ENCODE assay signal across 17 cellular contexts in the genomic region with DNA sequence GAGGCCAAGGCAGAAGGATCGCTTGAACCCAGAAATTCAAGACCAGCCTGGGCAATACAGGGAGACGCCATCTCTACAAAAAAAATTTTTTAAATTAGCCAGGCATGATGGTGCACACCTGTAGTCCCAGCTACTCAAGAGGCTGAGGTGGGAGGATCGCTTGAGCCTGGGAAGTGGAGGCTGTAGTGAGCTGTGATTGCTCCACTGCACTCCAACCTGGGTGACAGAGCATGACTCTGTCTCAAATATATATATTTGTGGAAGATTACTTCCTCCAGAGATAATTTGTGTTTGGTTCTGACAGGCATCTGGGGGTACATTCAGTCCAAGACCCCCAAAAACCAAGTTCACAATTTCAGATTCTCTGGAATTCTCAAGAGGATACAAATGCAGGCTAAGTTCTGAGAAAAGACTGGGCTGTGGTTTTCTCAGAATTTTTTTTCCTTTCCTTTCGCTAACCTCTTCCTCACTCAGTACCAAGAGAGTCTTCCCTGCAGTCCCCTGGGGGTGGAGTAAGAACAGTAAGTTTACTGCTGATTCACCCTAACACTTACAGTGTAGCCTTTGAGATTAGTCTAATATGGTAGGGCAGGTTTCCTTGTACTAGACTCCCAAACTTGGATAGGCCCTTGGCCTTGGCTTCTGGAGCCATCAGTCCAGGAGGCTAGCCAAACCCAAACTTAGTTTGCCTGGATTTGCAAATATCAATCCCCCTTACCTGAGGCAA. TPM values are rescaled to one million over a fixed set of nuclear protein-coding genes. Genes with fewer than 3 reads are reported as not detected.
DNase-seq lines count a peak whose midpoint lies in the region; ATAC-seq, FAIRE-seq and TF ChIP-seq lines count a peak whose summit lies in the region.
"Had no signal": no experiment of that assay in that cellular context is flagged by ENCODE, and none has a peak within 500 bp of the region (broad histone marks: within the 10 kb centered on the region; RNA-seq: fewer than 3 reads in every experiment).

No MANE protein-coding gene starts in this region.

- H3K36me3 ChIP-seq in K562 (ENCODE audit: control insufficient read depth, insufficient read depth, low read length) (no peaks in the 10 kb centered on the region), small intestine (ENCODE audit: control insufficient read depth in 2 of 2, insufficient read depth in 2 of 2, low read length in 2 of 2) (peaks cover 0 to 19% of the 10 kb centered on the region in 2 donors)

- H3K27ac Mint-ChIP-seq in activated CD4-positive, alpha-beta T cell treated with anti-CD3 and anti-CD28 coated beads for 36 hours: no peak overlapping the region
- peak overlapping the region; percentile 81 for H3K27ac Mint-ChIP-seq in T-helper 1 cell treated with Interleukin-12 subunit alpha and Interleukin-12 subunit beta and Interleukin-4 antibody, amounts not matched to agents 30 μg/mL and 1 μg/mL, for 36 hours
- H3K27ac Mint-ChIP-seq in MCF 10A (ENCODE audit: low read depth, unreplicated experiment): no peak overlapping the region

- intact Hi-C loops in activated CD4-positive, alpha-beta T cell treated with anti-CD3 and anti-CD28 coated beads for 36 hours (cut with DNase I, micrococcal nuclease): no loop called here
- intact Hi-C loops in K562 (cut with micrococcal nuclease): no loop called here
- intact Hi-C loops in MCF 10A (cut with micrococcal nuclease): no loop called here

- H3K27ac ChIP-seq in K562 (ENCODE audit: extremely low read depth, low read depth, low read length) (peak overlapping the region; percentile 75), small intestine (ENCODE audit: low read depth in 1 of 2, low read length in 1 of 2) (no peak overlapping the region)
- H3K27ac ChIP-seq: hepatocyte, tibial artery had no signal

- POLR2A ChIA-PET in activated CD4-positive, alpha-beta T cell treated with anti-CD3 and anti-CD28 coated beads for 36 hours (lab: Charles Lee): no interaction called here
- POLR2A ChIA-PET in K562 (lab: Yijun Ruan, JAX) (no interaction called here), MCF 10A (lab: Yijun Ruan, JAX) (no interaction called here)

- peaks cover 12% of the 10 kb centered on the region for H3K4me1 Mint-ChIP-seq in activated CD4-positive, alpha-beta T cell treated with anti-CD3 and anti-CD28 coated beads for 36 hours
- peaks cover 39% of the 10 kb centered on the region for H3K4me1 Mint-ChIP-seq in T-helper 1 cell treated with Interleukin-12 subunit alpha and Interleukin-12 subunit beta and Interleukin-4 antibody, amounts not matched to agents 30 μg/mL and 1 μg/mL, for 36 hours (ENCODE audit: low read depth)
- H3K4me1 Mint-ChIP-seq in MCF 10A (ENCODE audit: insufficient read depth, unreplicated experiment): no peaks in the 10 kb centered on the region

- H3K4me1 ChIP-seq in K562 (replicated peaks in 1 of 2; ENCODE audit: control insufficient read depth in 2 of 2, insufficient read depth in 2 of 2, low read length in 2 of 2) (peaks cover 3 to 10% of the 10 kb centered on the region in 2 experiments; a peak in 3 of 5 replicates), small intestine (ENCODE audit: control insufficient read depth in 2 of 2, insufficient read depth in 1 of 2, low read depth in 1 of 2, low read length in 1 of 2) (no peaks in the 10 kb centered on the region)
- H3K4me1 ChIP-seq: tibial artery had no signal

- H3K9me3 ChIP-seq in K562 (replicated peaks; ENCODE audit: control insufficient read depth, insufficient read depth, low read depth, low read length) (no peaks in the 10 kb centered on the region), small intestine (ENCODE audit: control insufficient read depth, low read depth) (no peaks in the 10 kb centered on the region)
- H3K9me3 ChIP-seq: tibial artery had no signal

- CTCF ChIA-PET in activated CD4-positive, alpha-beta T cell treated with anti-CD3 and anti-CD28 coated beads for 36 hours (lab: Charles Lee): interaction anchor here (0.6 to 0.7 kb wide), 2 partner anchors 13 to 249 kb away, joined by 3 read pairs; no protein-coding TSS in a partner anchor
- CTCF ChIA-PET in K562 (lab: Yijun Ruan, JAX; ENCODE audit: low intra/inter-chr PET ratio): no interaction called here
- CTCF ChIA-PET in MCF 10A (lab: Yijun Ruan, JAX): no interaction called here

- 33% methylated on average over 4 of the region's 4 CpGs for WGBS in K562 (ENCODE audit: insufficient coverage, low coverage, missing lambda C conversion rate)
- 86 to 92% (median 88%) methylated on average over 4 of the region's 4 CpGs for WGBS in small intestine, 3 donors

- peak; percentile 97 for ATAC-seq in activated CD4-positive, alpha-beta T cell treated with anti-CD3 and anti-CD28 coated beads for 36 hours
- ATAC-seq in K562 (peak; percentile 100), GM19023 (IDR thresholded peaks at IDR 0.05; ENCODE audit: unreplicated experiment) (no peak), HG03565 (IDR thresholded peaks at IDR 0.05; ENCODE audit: unreplicated experiment) (no peak)

- H3K36me3 Mint-ChIP-seq in activated CD4-positive, alpha-beta T cell treated with anti-CD3 and anti-CD28 coated beads for 36 hours (ENCODE audit: low read depth): peaks cover 23% of the 10 kb centered on the region
- peaks cover 67% of the 10 kb centered on the region for H3K36me3 Mint-ChIP-seq in T-helper 1 cell treated with Interleukin-12 subunit alpha and Interleukin-12 subunit beta and Interleukin-4 antibody, amounts not matched to agents 30 μg/mL and 1 μg/mL, for 36 hours (ENCODE audit: low read depth)
- H3K36me3 Mint-ChIP-seq in MCF 10A (ENCODE audit: insufficient read depth, unreplicated experiment): no peaks in the 10 kb centered on the region

- H3K9ac ChIP-seq in K562 (ENCODE audit: insufficient read depth in 1 of 2, low read depth in 2 of 2, low read length in 2 of 2): peak overlapping the region in 1 of 2 experiments; percentile 28; a peak in 1 of 4 replicates

- H3K4me2 ChIP-seq in K562 (ENCODE audit: insufficient read depth, low read length): peak overlapping the region; percentile 57
- H3K4me2 ChIP-seq: hepatocyte had no signal

- H3K9me1 ChIP-seq in K562 (ENCODE audit: control insufficient read depth, insufficient read depth, low read length): no peaks in the 10 kb centered on the region

- TF ChIP-seq CTCF in K562 (IDR thresholded peaks at IDR 0.05 in 2 of 3, conservative IDR thresholded peaks at IDR 0.05 in 1 of 3; ENCODE audit: insufficient read depth in 2 of 3, low read depth in 1 of 3, low read length in 3 of 3): no peak
- TF ChIP-seq CTCF in MCF 10A (IDR thresholded peaks at IDR 0.05; ENCODE audit: unreplicated experiment): no peak

- no peaks in the 10 kb centered on the region for H3K27me3 Mint-ChIP-seq in activated CD4-positive, alpha-beta T cell treated with anti-CD3 and anti-CD28 coated beads for 36 hours
- no peaks in the 10 kb centered on the region for H3K27me3 Mint-ChIP-seq in T-helper 1 cell treated with Interleukin-12 subunit alpha and Interleukin-12 subunit beta and Interleukin-4 antibody, amounts not matched to agents 30 μg/mL and 1 μg/mL, for 36 hours (ENCODE audit: low read depth)
- peaks cover 16% of the 10 kb centered on the region for H3K27me3 Mint-ChIP-seq in MCF 10A (ENCODE audit: insufficient read depth, unreplicated experiment)

- H3K4me3 Mint-ChIP-seq in activated CD4-positive, alpha-beta T cell treated with anti-CD3 and anti-CD28 coated beads for 36 hours: no peak overlapping the region
- peak overlapping the region; percentile 67 for H3K4me3 Mint-ChIP-seq in T-helper 1 cell treated with Interleukin-12 subunit alpha and Interleukin-12 subunit beta and Interleukin-4 antibody, amounts not matched to agents 30 μg/mL and 1 μg/mL, for 36 hours
- no peak overlapping the region for H3K4me3 Mint-ChIP-seq in MCF 10A (ENCODE audit: unreplicated experiment)

- no peak for TF ChIP-seq POLR2A in K562 (conservative IDR thresholded peaks at IDR 0.05)

- no peaks in the 10 kb centered on the region for H3K27me3 ChIP-seq in K562 (ENCODE audit: control insufficient read depth in 2 of 2, insufficient read depth in 2 of 2, low read length in 2 of 2)
- no peaks in the 10 kb centered on the region for H3K27me3 ChIP-seq in small intestine (ENCODE audit: control insufficient read depth in 2 of 2, insufficient read depth in 2 of 2, low read length in 2 of 2)
- H3K27me3 ChIP-seq: hepatocyte, tibial artery had no signal

- BruUV-seq in K562 (replicated peaks; lab: Mats Ljungman, UMichigan): no TSS peak
- BruUV-seq in MCF 10A (replicated peaks; lab: Mats Ljungman, UMichigan): no TSS peak

- peak; percentile 90 for FAIRE-seq in K562 (lab: Jason Lieb, UNC)
- FAIRE-seq in small intestine (lab: Jason Lieb, UNC): no peak
- FAIRE-seq: endometrium had no signal

- DNase-seq in activated CD4-positive, alpha-beta T cell treated with anti-CD3 and anti-CD28 coated beads for 36 hours: no peak
- DNase-seq in activated CD4-positive, alpha-beta T cell treated with anti-CD3 and anti-CD28 coated beads for 4 hours: no peak
- DNase-seq in K562 (ENCODE audit: extremely low read depth in 1 of 4, low spot score in 3 of 4) (peak; percentile 42 to 85 (median 62)), small intestine (peak; percentile 23), MCF 10A (ENCODE audit: unreplicated experiment) (no peak)
- DNase-seq: activated CD4-positive, CD25-positive, alpha-beta regulatory T cell treated with anti-CD3 and anti-CD28 coated beads, Interleukin-2, amount 50 U/mL, for 72 hours; anterior cingulate cortex; DMS79 treated with DMSO at 0.1 percent for 48 hours; mesendoderm; NCI-H345; tibial artery had no signal

- H4K20me1 ChIP-seq in K562 (replicated peaks; ENCODE audit: control insufficient read depth, insufficient read depth, low read length): no peaks in the 10 kb centered on the region

- peak overlapping the region; percentile 77 for H2AFZ ChIP-seq in K562 (ENCODE audit: low read depth, low read length)
- H2AFZ ChIP-seq: hepatocyte had no signal

- H3K9me3 Mint-ChIP-seq in activated CD4-positive, alpha-beta T cell treated with anti-CD3 and anti-CD28 coated beads for 36 hours (ENCODE audit: low read depth): no peaks in the 10 kb centered on the region
- no peaks in the 10 kb centered on the region for H3K9me3 Mint-ChIP-seq in T-helper 1 cell treated with Interleukin-12 subunit alpha and Interleukin-12 subunit beta and Interleukin-4 antibody, amounts not matched to agents 30 μg/mL and 1 μg/mL, for 36 hours
- H3K9me3 Mint-ChIP-seq in MCF 10A (ENCODE audit: unreplicated experiment): no peaks in the 10 kb centered on the region

- no peak; the same call in 1 of the 2 replicates for TF ChIP-seq EP300 in K562 (IDR thresholded peaks at IDR 0.05; ENCODE audit: low read length)

- in situ Hi-C loops in K562 (cut with MboI): no loop called here

- peak in 1 of 2 experiments; percentile 36; a peak in 2 of 4 replicates for TF ChIP-seq RAD21 in K562 (CRISPR knock-in tag; conservative IDR thresholded peaks at IDR 0.05 in 1 of 2, IDR thresholded peaks at IDR 0.05 in 1 of 2)

- no peak overlapping the region for H3K4me3 ChIP-seq in K562
- no peak overlapping the region for H3K4me3 ChIP-seq in small intestine (ENCODE audit: low read depth in 1 of 2, low read length in 2 of 2)
- H3K4me3 ChIP-seq: hepatocyte, tibial artery had no signal

- H3K79me2 ChIP-seq in K562 (ENCODE audit: control insufficient read depth, insufficient read depth, low read length): no peaks in the 10 kb centered on the region
- H3K79me2 ChIP-seq: hepatocyte had no signal

RNA-seq across cellular contexts. Expression of a gene that starts 15.1 kb away (rescaled TPM):
- 10 to 100 TPM; 17.7 to 18.5 TPM for total RNA-seq in activated CD4-positive, alpha-beta T cell treated with anti-CD3 and anti-CD28 coated beads for 36 hours
- total RNA-seq in K562 (2011; cell fraction: chromatin; rRNA removed; ENCODE audit: low replicate concordance): 38.1 and 46.5 TPM in 2 replicates
- total RNA-seq in K562 (2011; cell fraction: nucleolus; rRNA removed): 16.2 and 17.1 TPM in 2 replicates
- 31.9 and 49.0 TPM in 2 replicates for total RNA-seq in K562 (2011; cell fraction: nucleoplasm; rRNA removed)
- total RNA-seq in K562 (2014; rRNA removed): 1.8 and 2.3 TPM in 2 replicates
- 2.6 and 2.8 TPM in 2 replicates for total RNA-seq in K562 (2014; rRNA removed; fragmentation: Illumina TruSeq; extraction: Trizol)
- 2.1 TPM in 2 replicates for total RNA-seq in K562 (2015; rRNA removed; fragmentation: Illumina TruSeq; extraction: Trizol)
- 1.5 and 2.1 TPM in 2 replicates for total RNA-seq in K562 (2021)
- 5.3 and 6.1 TPM in 2 replicates for polyA plus RNA-seq in K562 (2011; rRNA removed)
- polyA plus RNA-seq in K562 (2011; cell fraction: cytosol; rRNA removed): 1.2 and 1.8 TPM in 2 replicates
- 30.6 and 32.1 TPM in 2 replicates for polyA plus RNA-seq in K562 (2011; cell fraction: nucleus; rRNA removed)
- 3.0 and 12.4 TPM in 2 replicates for polyA plus RNA-seq in K562 (2012)
- 2.2 and 3.0 TPM in 2 replicates for polyA plus RNA-seq in K562 (2014; fragmentation: Illumina TruSeq; extraction: Trizol)
- under 1 TPM; 0.49 to 0.95 TPM for polyA plus RNA-seq in K562 (2014; fragmentation: Nextera tagmentation; extraction: Ambion mirVana)
- 3.2 and 4.6 TPM in 2 replicates for polyA plus RNA-seq in K562 (2014; rRNA removed)
- 2.2 and 4.8 TPM in 2 replicates for polyA minus RNA-seq in K562 (2011; rRNA and poly(A)+ RNA removed)
- polyA minus RNA-seq in K562 (2011; cell fraction: cytosol; rRNA and poly(A)+ RNA removed): 0.73 TPM in 1 of 2 replicates, not detected in the other
- polyA minus RNA-seq in K562 (2011; cell fraction: nucleus; rRNA and poly(A)+ RNA removed): 4.2 and 5.3 TPM in 2 replicates
- 100 to 1,000 TPM; 121 to 255 (median 209) TPM for polyA plus RNA-seq in small intestine
- 1.4 and 5.0 TPM in 2 replicates for total RNA-seq in MCF 10A (2022)

RNA-seq across cellular contexts. Expression of a gene that starts 24.1 kb away (rescaled TPM):
- 10 to 100 TPM; 46.8 to 64.9 TPM for total RNA-seq in activated CD4-positive, alpha-beta T cell treated with anti-CD3 and anti-CD28 coated beads for 36 hours
- 30.8 and 69.1 TPM in 2 replicates for total RNA-seq in K562 (2011; cell fraction: chromatin; rRNA removed; ENCODE audit: low replicate concordance)
- 46.8 and 47.9 TPM in 2 replicates for total RNA-seq in K562 (2011; cell fraction: nucleolus; rRNA removed)
- total RNA-seq in K562 (2011; cell fraction: nucleoplasm; rRNA removed): 44.6 and 60.4 TPM in 2 replicates
- total RNA-seq in K562 (2014; rRNA removed) (21.6 and 30.7 TPM in 2 replicates), K562 (2014; rRNA removed; fragmentation: Illumina TruSeq; extraction: Trizol) (27.1 and 27.7 TPM in 2 replicates), K562 (2015; rRNA removed; fragmentation: Illumina TruSeq; extraction: Trizol) (34.2 and 36.9 TPM in 2 replicates), K562 (2021) (16.9 and 23.8 TPM in 2 replicates), MCF 10A (2022) (14.7 and 17.0 TPM in 2 replicates)
- polyA plus RNA-seq in K562 (2011; rRNA removed) (38.2 and 57.4 TPM in 2 replicates), K562 (2014; fragmentation: Illumina TruSeq; extraction: Trizol) (26.7 and 32.9 TPM in 2 replicates), K562 (2014; fragmentation: Nextera tagmentation; extraction: Ambion mirVana) (1 to 10 TPM; 2.7 to 4.6 TPM), K562 (2014; rRNA removed) (29.5 and 31.9 TPM in 2 replicates), small intestine (10 to 100 TPM; 60.7 to 72.5 (median 71.6) TPM)
- polyA plus RNA-seq in K562 (2011; cell fraction: cytosol; rRNA removed): 46.5 and 67.4 TPM in 2 replicates
- polyA plus RNA-seq in K562 (2011; cell fraction: nucleus; rRNA removed): 37.3 and 55.5 TPM in 2 replicates
- 29.5 and 36.7 TPM in 2 replicates for polyA plus RNA-seq in K562 (2012)
- 11.7 and 20.6 TPM in 2 replicates for polyA minus RNA-seq in K562 (2011; rRNA and poly(A)+ RNA removed)
- 7.9 and 24.2 TPM in 2 replicates for polyA minus RNA-seq in K562 (2011; cell fraction: cytosol; rRNA and poly(A)+ RNA removed)
- polyA minus RNA-seq in K562 (2011; cell fraction: nucleus; rRNA and poly(A)+ RNA removed): 13.4 and 18.8 TPM in 2 replicates

RNA-seq across cellular contexts. Expression of a gene that starts 24.2 kb away (rescaled TPM):
- total RNA-seq in activated CD4-positive, alpha-beta T cell treated with anti-CD3 and anti-CD28 coated beads for 36 hours: not detected
- not detected in 2 replicates for total RNA-seq in K562 (2011; cell fraction: chromatin; rRNA removed; ENCODE audit: low replicate concordance)
- not detected in 2 replicates for total RNA-seq in K562 (2011; cell fraction: nucleolus; rRNA removed)
- not detected in 2 replicates for total RNA-seq in K562 (2011; cell fraction: nucleoplasm; rRNA removed)
- total RNA-seq in K562 (2014; rRNA removed): not detected in 2 replicates
- not detected in 2 replicates for total RNA-seq in K562 (2014; rRNA removed; fragmentation: Illumina TruSeq; extraction: Trizol)
- not detected in 2 replicates for total RNA-seq in K562 (2015; rRNA removed; fragmentation: Illumina TruSeq; extraction: Trizol)
- not detected in 2 replicates for total RNA-seq in K562 (2021)
- polyA plus RNA-seq in K562 (2011; rRNA removed): not detected in 2 replicates
- polyA plus RNA-seq in K562 (2011; cell fraction: cytosol; rRNA removed): not detected in 2 replicates
- polyA plus RNA-seq in K562 (2011; cell fraction: nucleus; rRNA removed): not detected in 2 replicates
- not detected in 2 replicates for polyA plus RNA-seq in K562 (2012)
- polyA plus RNA-seq in K562 (2014; fragmentation: Illumina TruSeq; extraction: Trizol): not detected in 2 replicates
- not detected for polyA plus RNA-seq in K562 (2014; fragmentation: Nextera tagmentation; extraction: Ambion mirVana)
- polyA plus RNA-seq in K562 (2014; rRNA removed): not detected in 2 replicates
- not detected in 2 replicates for polyA minus RNA-seq in K562 (2011; rRNA and poly(A)+ RNA removed)
- not detected in 2 replicates for polyA minus RNA-seq in K562 (2011; cell fraction: cytosol; rRNA and poly(A)+ RNA removed)
- not detected in 2 replicates for polyA minus RNA-seq in K562 (2011; cell fraction: nucleus; rRNA and poly(A)+ RNA removed)
- not detected for polyA plus RNA-seq in small intestine
- not detected in 2 replicates for total RNA-seq in MCF 10A (2022)
- total RNA-seq: A673 had no signal
- polyA plus RNA-seq: hepatocyte had no signal

RNA-seq across cellular contexts. Expression of a gene that starts 35.3 kb away (rescaled TPM):
- total RNA-seq in activated CD4-positive, alpha-beta T cell treated with anti-CD3 and anti-CD28 coated beads for 36 hours: under 1 TPM; 0.19 to 0.34 TPM
- total RNA-seq in K562 (2011; cell fraction: chromatin; rRNA removed; ENCODE audit: low replicate concordance): not detected in 2 replicates
- not detected in 2 replicates for total RNA-seq in K562 (2011; cell fraction: nucleolus; rRNA removed)
- total RNA-seq in K562 (2011; cell fraction: nucleoplasm; rRNA removed): not detected in 2 replicates
- total RNA-seq in K562 (2014; rRNA removed) (not detected in 2 replicates), K562 (2014; rRNA removed; fragmentation: Illumina TruSeq; extraction: Trizol) (not detected in 2 replicates), K562 (2015; rRNA removed; fragmentation: Illumina TruSeq; extraction: Trizol) (not detected in 2 replicates), K562 (2021) (not detected in 2 replicates), MCF 10A (2022) (not detected in 2 replicates)
- polyA plus RNA-seq in K562 (2011; rRNA removed) (not detected in 2 replicates), K562 (2014; fragmentation: Illumina TruSeq; extraction: Trizol) (not detected in 2 replicates), K562 (2014; fragmentation: Nextera tagmentation; extraction: Ambion mirVana) (not detected), K562 (2014; rRNA removed) (not detected in 2 replicates), small intestine (not detected)
- not detected in 2 replicates for polyA plus RNA-seq in K562 (2011; cell fraction: cytosol; rRNA removed)
- not detected in 2 replicates for polyA plus RNA-seq in K562 (2011; cell fraction: nucleus; rRNA removed)
- polyA plus RNA-seq in K562 (2012): not detected in 2 replicates
- not detected in 2 replicates for polyA minus RNA-seq in K562 (2011; rRNA and poly(A)+ RNA removed)
- polyA minus RNA-seq in K562 (2011; cell fraction: cytosol; rRNA and poly(A)+ RNA removed): not detected in 2 replicates
- polyA minus RNA-seq in K562 (2011; cell fraction: nucleus; rRNA and poly(A)+ RNA removed): not detected in 2 replicates
- total RNA-seq: A673, hepatocyte had no signal
- polyA plus RNA-seq: hepatocyte had no signal

RNA-seq across cellular contexts. Expression of a gene that starts 39.2 kb away (rescaled TPM):
- total RNA-seq in activated CD4-positive, alpha-beta T cell treated with anti-CD3 and anti-CD28 coated beads for 36 hours: 10 to 100 TPM; 37.6 to 50.4 TPM
- total RNA-seq in K562 (2011; cell fraction: chromatin; rRNA removed; ENCODE audit: low replicate concordance): 0.74 and 0.79 TPM in 2 replicates
- total RNA-seq in K562 (2011; cell fraction: nucleolus; rRNA removed): 0.17 and 0.39 TPM in 2 replicates
- total RNA-seq in K562 (2011; cell fraction: nucleoplasm; rRNA removed): 0.51 and 0.61 TPM in 2 replicates
- total RNA-seq in K562 (2014; rRNA removed): 0.32 and 0.65 TPM in 2 replicates
- total RNA-seq in K562 (2014; rRNA removed; fragmentation: Illumina TruSeq; extraction: Trizol): 0.62 and 0.89 TPM in 2 replicates
- total RNA-seq in K562 (2015; rRNA removed; fragmentation: Illumina TruSeq; extraction: Trizol): 0.72 TPM in 2 replicates
- 1.1 and 1.6 TPM in 2 replicates for total RNA-seq in K562 (2021)
- polyA plus RNA-seq in K562 (2011; rRNA removed): 0.63 TPM in 1 of 2 replicates, not detected in the other
- polyA plus RNA-seq in K562 (2011; cell fraction: cytosol; rRNA removed): 0.04 and 0.43 TPM in 2 replicates
- 0.15 and 0.55 TPM in 2 replicates for polyA plus RNA-seq in K562 (2011; cell fraction: nucleus; rRNA removed)
- 0.18 and 0.36 TPM in 2 replicates for polyA plus RNA-seq in K562 (2012)
- polyA plus RNA-seq in K562 (2014; fragmentation: Illumina TruSeq; extraction: Trizol): 0.62 and 0.83 TPM in 2 replicates
- polyA plus RNA-seq in K562 (2014; fragmentation: Nextera tagmentation; extraction: Ambion mirVana): under 1 TPM; 0.06 to 0.17 TPM
- 0.23 and 0.69 TPM in 2 replicates for polyA plus RNA-seq in K562 (2014; rRNA removed)
- 0.09 and 2.9 TPM in 2 replicates for polyA minus RNA-seq in K562 (2011; rRNA and poly(A)+ RNA removed)
- 2.5 TPM in 1 of 2 replicates, not detected in the other for polyA minus RNA-seq in K562 (2011; cell fraction: cytosol; rRNA and poly(A)+ RNA removed)
- polyA minus RNA-seq in K562 (2011; cell fraction: nucleus; rRNA and poly(A)+ RNA removed): 0.54 TPM in 1 of 2 replicates, not detected in the other
- polyA plus RNA-seq in small intestine: 1 to 10 TPM in 2 of 3 donors, under 1 TPM in 1; 0.67 to 1.6 (median 1.4) TPM
- not detected in 2 replicates for total RNA-seq in MCF 10A (2022)
- total RNA-seq: A673 had no signal
- polyA plus RNA-seq: hepatocyte had no signal

Comparison
In these comparisons a context has a peak if more than half of its experiments do, and no peak if none do; other contexts are left out.
1. ATAC-seq: peak in activated CD4-positive, alpha-beta T cell treated with anti-CD3 and anti-CD28 coated beads for 36 hours (single experiment) and K562 (single experiment); none in GM19023 (single experiment) and HG03565 (single experiment).
2. DNase-seq: peak in K562 (4 of 4) and small intestine (single experiment); none in activated CD4-positive, alpha-beta T cell treated with anti-CD3 and anti-CD28 coated beads for 36 hours (single experiment), activated CD4-positive, alpha-beta T cell treated with anti-CD3 and anti-CD28 coated beads for 4 hours (0 of 2) and MCF 10A (single experiment).